In the genomic region with DNA sequence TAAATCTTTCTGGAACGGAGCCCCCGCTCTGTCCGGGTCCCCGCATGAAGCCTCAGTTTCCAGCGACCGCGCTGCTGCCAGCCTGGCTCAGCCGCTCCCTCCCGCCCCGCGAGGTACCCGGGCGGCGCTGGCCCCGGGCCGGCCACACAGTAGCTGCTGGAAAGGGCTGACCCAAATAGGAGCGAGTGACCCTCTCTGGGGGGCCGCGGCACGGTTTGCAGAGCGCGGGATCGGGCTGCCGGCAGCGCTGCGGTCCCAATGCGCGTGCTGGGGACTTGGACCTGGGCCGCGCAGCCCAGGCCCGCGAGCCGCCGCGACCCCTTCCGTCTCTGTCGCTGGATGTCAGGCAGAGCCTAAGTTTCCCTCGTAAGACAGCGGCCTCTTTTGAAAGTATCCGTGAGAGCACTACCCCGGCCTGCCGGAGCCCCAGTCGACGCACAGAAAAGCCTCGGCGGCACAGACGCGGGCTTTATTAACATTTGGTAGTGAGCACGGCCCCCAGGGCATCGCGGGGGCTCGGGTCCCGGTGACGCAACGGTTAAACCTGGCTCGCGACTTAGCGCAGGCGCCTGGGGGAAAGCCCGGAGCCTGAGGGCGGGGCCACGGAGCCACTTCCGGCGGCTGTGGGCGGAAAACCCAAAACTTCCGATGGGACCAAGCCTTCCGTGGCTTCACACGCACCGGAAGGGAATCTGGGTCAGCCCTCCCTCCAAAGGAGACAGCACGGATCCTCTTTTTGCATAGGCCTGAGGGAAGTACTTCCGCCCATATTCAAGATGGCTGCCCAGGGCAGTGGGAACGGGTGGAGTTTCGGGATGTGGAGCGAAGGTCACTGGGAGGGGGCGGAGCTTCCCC, we compare ENCODE assay signal across 8 cellular contexts. TPM values are rescaled to one million over a fixed set of nuclear protein-coding genes. Genes with fewer than 3 reads are reported as not detected.
DNase-seq lines count a peak whose midpoint lies in the region; ATAC-seq and TF ChIP-seq lines count a peak whose summit lies in the region.

No MANE protein-coding gene starts in this region.

- intact Hi-C loops in dorsolateral prefrontal cortex (cut with DNase I) (loop anchor here (1.0 to 2.0 kb wide), 4 partner anchors 16 to 36 kb away; partner anchors contain the start of genes CATSPERZ (in 2 of the 2), GPR137 (in 2 of the 2) and ESRRA (in 1 of the 2)), right lobe of liver (cut with DNase I) (no loop called here)

- H3K36me3 Mint-ChIP-seq in CD4-positive, CD25-positive, alpha-beta regulatory T cell, result no peaks in the 10 kb centered on the region

- H3K4me3 Mint-ChIP-seq in CD4-positive, CD25-positive, alpha-beta regulatory T cell, result peak overlapping the region; percentile 92 to 97 (median 96)

- peak; percentile 72 to 75 for ATAC-seq in CD4-positive, CD25-positive, alpha-beta regulatory T cell (ENCODE audit: low read depth in 2 of 2)
- ATAC-seq in GM19438 (IDR thresholded peaks at IDR 0.05; ENCODE audit: low read depth, unreplicated experiment) (peak; percentile 58), HG03571 (IDR thresholded peaks at IDR 0.05; ENCODE audit: unreplicated experiment) (peak; percentile 54), right lobe of liver (peak; percentile 78 to 87 (median 82))

- peaks cover 8% of the 10 kb centered on the region for H3K27me3 Mint-ChIP-seq in CD4-positive, CD25-positive, alpha-beta regulatory T cell

- TF ChIP-seq CTCF in dorsolateral prefrontal cortex (IDR thresholded peaks at IDR 0.05 in 54 of 56, conservative IDR thresholded peaks at IDR 0.05 in 2 of 56; ENCODE audit: low read depth in 1 of 56, partially characterized antibody in 56 of 56), result peak in 38 of 56 donors; percentile 6 to 61 (median 35)
- TF ChIP-seq CTCF in right lobe of liver (IDR thresholded peaks at IDR 0.05), result peak in 1 of 4 donors; percentile 21

- peak overlapping the region; percentile 84 for H3K4me3 ChIP-seq in CD4-positive, CD25-positive, alpha-beta regulatory T cell (ENCODE audit: low read depth, low read length)
- H3K4me3 ChIP-seq in dorsolateral prefrontal cortex, result peak overlapping the region; percentile 61 to 99 (median 84)
- H3K4me3 ChIP-seq in right lobe of liver, result peak overlapping the region; percentile 81 to 94 (median 92)

- peaks cover 27% of the 10 kb centered on the region for H3K4me1 ChIP-seq in CD4-positive, CD25-positive, alpha-beta regulatory T cell (ENCODE audit: control insufficient read depth, insufficient read depth, low read length, poor library complexity, severe bottlenecking)
- H3K4me1 ChIP-seq in right lobe of liver, result peaks cover 0 to 34% (median 17%) of the 10 kb centered on the region in 4 donors

- H3K4me1 Mint-ChIP-seq in CD4-positive, CD25-positive, alpha-beta regulatory T cell, result peaks cover 0 to 33% (median 18%) of the 10 kb centered on the region in 4 donors

- peak overlapping the region; percentile 96 to 99 (median 98) for H3K27ac Mint-ChIP-seq in CD4-positive, CD25-positive, alpha-beta regulatory T cell

- H3K9me3 Mint-ChIP-seq in CD4-positive, CD25-positive, alpha-beta regulatory T cell, result peaks cover 0 to 3% (median 0%) of the 10 kb centered on the region in 7 donors

- H3K27ac ChIP-seq in CD4-positive, CD25-positive, alpha-beta regulatory T cell (ENCODE audit: insufficient read depth, low read length, poor library complexity, severe bottlenecking), result peak overlapping the region; percentile 98
- H3K27ac ChIP-seq in dorsolateral prefrontal cortex (peak overlapping the region; percentile 83 to 99 (median 98)), right lobe of liver (peak overlapping the region; percentile 91 to 92 (median 91))

- no peaks in the 10 kb centered on the region for H3K9me3 ChIP-seq in CD4-positive, CD25-positive, alpha-beta regulatory T cell (ENCODE audit: control insufficient read depth in 2 of 2, low read length in 2 of 2)
- no peaks in the 10 kb centered on the region for H3K9me3 ChIP-seq in right lobe of liver

- no peaks in the 10 kb centered on the region for H3K36me3 ChIP-seq in CD4-positive, CD25-positive, alpha-beta regulatory T cell (ENCODE audit: control insufficient read depth, insufficient read depth, low read length)
- H3K36me3 ChIP-seq in right lobe of liver, result no peaks in the 10 kb centered on the region

- peak; percentile 95 to 99 (median 96) for DNase-seq in CD4-positive, CD25-positive, alpha-beta regulatory T cell
- DNase-seq in NCI-H774 (lab: John Stamatoyannopoulos, UW), result peak; percentile 100
- peak; percentile 98 to 99 for DNase-seq in activated CD4-positive, alpha-beta T cell treated with anti-CD3 and anti-CD28 coated beads, Interleukin-2, amount 50 U/mL, for 48 hours
- peak; percentile 97 to 99 (median 99) for DNase-seq in dorsolateral prefrontal cortex
- DNase-seq in right lobe of liver, result peak; percentile 97 to 99 (median 98)
- DNase-seq in stimulated activated CD4-positive, alpha-beta T cell treated with anti-CD3 and anti-CD28 coated beads, Interleukin-4, amount 100 ng/mL, for 24 hours, result peak; percentile 99

- 0% methylated on average over 6 of the region's 75 CpGs for WGBS in right lobe of liver (ENCODE audit: insufficient coverage, low coverage, low lambda C conversion rate, missing lambda C conversion rate)

- TF ChIP-seq POLR2A in right lobe of liver (IDR thresholded peaks at IDR 0.05), result peak; percentile 50

- H3K27me3 ChIP-seq in CD4-positive, CD25-positive, alpha-beta regulatory T cell (ENCODE audit: control insufficient read depth, insufficient read depth, low read length), result no peaks in the 10 kb centered on the region
- H3K27me3 ChIP-seq in dorsolateral prefrontal cortex, result no peaks in the 10 kb centered on the region
- H3K27me3 ChIP-seq in right lobe of liver, result no peaks in the 10 kb centered on the region

RNA-seq across cellular contexts. Expression of gene BAD, which starts 14.9 kb away (rescaled TPM):
- total RNA-seq in CD4-positive, CD25-positive, alpha-beta regulatory T cell, result 25.7 TPM
- polyA plus RNA-seq in CD4-positive, CD25-positive, alpha-beta regulatory T cell, result 10 to 100 TPM; 39.9 to 50.4 (median 46.3) TPM
- total RNA-seq in dorsolateral prefrontal cortex (100 to 1,000 TPM in 1 of 120 experiments, 10 to 100 TPM in 119; 49.5 to 105 (median 74.6) TPM), right lobe of liver (10 to 100 TPM; 22.0 to 53.8 (median 26.0) TPM)

RNA-seq across cellular contexts. Expression of gene GPR137, which starts 16.0 kb away (rescaled TPM):
- total RNA-seq in CD4-positive, CD25-positive, alpha-beta regulatory T cell, result 26.0 TPM
- polyA plus RNA-seq in CD4-positive, CD25-positive, alpha-beta regulatory T cell, result 1 to 10 TPM; 4.1 to 8.1 (median 5.8) TPM
- total RNA-seq in dorsolateral prefrontal cortex (100 to 1,000 TPM in 14 of 120 experiments, 10 to 100 TPM in 106; 60.7 to 140 (median 86.2) TPM), right lobe of liver (10 to 100 TPM; 13.0 to 21.9 (median 17.8) TPM)

RNA-seq across cellular contexts. Expression of gene PLCB3, which starts 18.3 kb away (rescaled TPM):
- 3.6 TPM for total RNA-seq in CD4-positive, CD25-positive, alpha-beta regulatory T cell
- under 1 TPM; 0.10 to 0.40 (median 0.25) TPM for polyA plus RNA-seq in CD4-positive, CD25-positive, alpha-beta regulatory T cell
- total RNA-seq in dorsolateral prefrontal cortex, result 10 to 100 TPM in 41 of 120 experiments, 1 to 10 TPM in 79; 4.4 to 20.8 (median 8.5) TPM
- 1 to 10 TPM; 5.4 to 8.0 (median 6.7) TPM for total RNA-seq in right lobe of liver

RNA-seq across cellular contexts. Expression of gene KCNK4, which starts 21.5 kb away (rescaled TPM):
- not detected for total RNA-seq in CD4-positive, CD25-positive, alpha-beta regulatory T cell
- not detected for polyA plus RNA-seq in CD4-positive, CD25-positive, alpha-beta regulatory T cell
- 10 to 100 TPM in 29 of 120 experiments, 1 to 10 TPM in 91; 2.4 to 12.7 (median 8.0) TPM for total RNA-seq in dorsolateral prefrontal cortex
- total RNA-seq in right lobe of liver, result not detected

RNA-seq across cellular contexts. Expression of gene PPP1R14B, which starts 22.9 kb away (rescaled TPM):
- 22.4 TPM for total RNA-seq in CD4-positive, CD25-positive, alpha-beta regulatory T cell
- polyA plus RNA-seq in CD4-positive, CD25-positive, alpha-beta regulatory T cell, result 10 to 100 TPM; 23.0 to 37.6 (median 29.4) TPM
- 10 to 100 TPM; 14.3 to 71.9 (median 29.4) TPM for total RNA-seq in dorsolateral prefrontal cortex
- 10 to 100 TPM; 34.1 to 90.3 (median 49.7) TPM for total RNA-seq in right lobe of liver

Comparison
In these comparisons a context has a peak if more than half of its experiments do, and no peak if none do; other contexts are left out.
1. Peak in every context shown above with its lines: DNase-seq, ATAC-seq, H3K4me3 ChIP-seq and H3K27ac ChIP-seq.
2. intact Hi-C loops: an anchor here in dorsolateral prefrontal cortex (1.0 to 2.0 kb wide); none called in right lobe of liver.